In genomic region chr6:132777881-132778280, GRCh38 we compare ENCODE assay signal across 3 cellular contexts. TPM values are rescaled to one million over a fixed set of nuclear protein-coding genes. Genes with fewer than 3 reads are reported as not detected.
"Had no signal": no experiment of that assay in that cellular context is flagged by ENCODE, and none has a peak within 500 bp of the region (broad histone marks: within the 10 kb centered on the region; RNA-seq: fewer than 3 reads in every experiment).

No MANE protein-coding gene starts in this region.

RNA-seq across cellular contexts. Expression of gene VNN2, which starts 20.2 kb away (rescaled TPM):
- total RNA-seq: LHCN-M2, MCF 10A, NCI-H460 had no signal
